Comparison of ENCODE assay signal across 20 cellular contexts in the genomic region with DNA sequence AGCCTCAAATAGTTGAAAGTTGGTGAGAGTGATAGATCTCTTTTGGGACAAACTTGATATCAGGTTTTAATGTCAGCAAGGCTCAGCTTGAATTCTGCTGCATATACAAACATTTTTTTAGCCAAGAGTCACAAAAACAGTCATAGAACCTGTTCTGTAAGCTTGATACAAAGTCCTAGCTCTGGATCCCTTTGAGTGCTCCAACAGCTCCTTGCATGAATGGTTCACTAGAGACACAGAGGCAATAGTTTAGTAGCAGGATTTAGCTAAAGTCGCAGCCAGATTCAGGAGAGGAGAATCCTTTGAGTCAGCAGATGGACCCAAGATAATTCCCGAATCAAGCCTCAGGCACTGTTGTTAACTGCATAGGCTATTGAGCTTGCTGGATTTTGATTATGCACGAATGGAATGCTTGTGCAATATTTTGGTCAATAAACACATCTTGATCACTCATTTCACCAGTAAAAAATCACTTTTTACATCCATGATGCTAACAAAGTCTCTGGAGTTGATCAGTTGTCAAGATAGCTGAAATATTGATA.
"Had no signal": no experiment of that assay in that cellular context is flagged by ENCODE, and none has a peak within 500 bp of the region (broad histone marks: within the 10 kb centered on the region; RNA-seq: fewer than 3 reads in every experiment).

No MANE protein-coding gene starts in this region.

- ATAC-seq: activated T-cell treated with anti-CD3 and anti-CD28 coated beads, Interleukin-2, amount 50 U/mL, for 4 hours; left ventricle myocardium superior; natural killer cell treated with Interleukin-12 subunit alpha and Interleukin-12 subunit beta and Interleukin-15 and Interleukin-18, amount 100 ng/mL, for 72 hours; T-cell; upper lobe of right lung had no signal

- H3K36me3 ChIP-seq: adrenal gland, ascending aorta, brain microvascular endothelial cell, colonic mucosa, prostate gland, right atrium auricular region, thoracic aorta, upper lobe of right lung had no signal

- H3K27ac ChIP-seq: adrenal gland, ascending aorta, brain microvascular endothelial cell, colonic mucosa, prostate gland, right atrium auricular region, thoracic aorta, upper lobe of right lung had no signal

- H3K4me3 ChIP-seq: adrenal gland, ascending aorta, colonic mucosa, prostate gland, right atrium auricular region, thoracic aorta, upper lobe of right lung had no signal

- DNase-seq: activated CD4-positive, alpha-beta T cell treated with anti-CD3 and anti-CD28 coated beads, Interleukin-2, amount 50 U/mL, for 48 hours; activated CD8-positive, alpha-beta memory T cell treated with anti-CD3 and anti-CD28 coated beads, Interleukin-2, amount 50 U/mL, for 48 hours; activated naive CD4-positive, alpha-beta T cell; activated T-cell treated with anti-CD3 and anti-CD28 coated beads, Interleukin-2, amount 50 U/mL, for 4 hours; adrenal gland; brain microvascular endothelial cell; colonic mucosa; foreskin fibroblast; immature natural killer cell; kidney glomerular epithelial cell; left ventricle myocardium superior; stimulated activated CD4-positive, alpha-beta T cell treated with anti-CD3 and anti-CD28 coated beads, Interleukin-4, amount 100 ng/mL, for 24 hours; stimulated activated naive CD4-positive, alpha-beta T cell treated with Interleukin-2 at 50 U/mL for 16 hours; T-cell; upper lobe of right lung had no signal

- H3K27me3 ChIP-seq: adrenal gland, ascending aorta, brain microvascular endothelial cell, colonic mucosa, right atrium auricular region, upper lobe of right lung had no signal

- H3K9me3 ChIP-seq: adrenal gland, ascending aorta, colonic mucosa, prostate gland, right atrium auricular region, thoracic aorta, upper lobe of right lung had no signal

- H3K4me1 ChIP-seq: adrenal gland, ascending aorta, colonic mucosa, prostate gland, right atrium auricular region, upper lobe of right lung had no signal
